10 cellular contexts compared by ENCODE assay signal in genomic region chr18:26103579-26103978, GRCh38. TPM values are rescaled to one million over a fixed set of nuclear protein-coding genes. Genes with fewer than 3 reads are reported as not detected.
A peak's percentile ranks its signal among the peaks of the same experiment; 100 is the strongest.
DNase-seq lines count a peak whose midpoint lies in the region; ATAC-seq and TF ChIP-seq lines count a peak whose summit lies in the region.
"Had no signal": no experiment of that assay in that cellular context is flagged by ENCODE, and none has a peak within 500 bp of the region (broad histone marks: within the 10 kb centered on the region; RNA-seq: fewer than 3 reads in every experiment).

No MANE protein-coding gene starts in this region.

- no peak overlapping the region for H3K4me3 ChIP-seq in CD4-positive, alpha-beta memory T cell (ENCODE audit: low read length in 2 of 2)
- H3K4me3 ChIP-seq in lower lobe of right lung (no peak overlapping the region), coronary artery (no peak overlapping the region)

- peak; percentile 7 to 46 (median 12) for DNase-seq in CD4-positive, alpha-beta memory T cell
- peak; percentile 31 for DNase-seq in KBM-7
- peak; percentile 46 for DNase-seq in activated T-cell treated with anti-CD3 and anti-CD28 coated beads, Interleukin-2, amount 50 U/mL, for 24 hours
- no peak for DNase-seq in lower lobe of right lung
- no peak for DNase-seq in coronary artery (ENCODE audit: low spot score)
- no peak for DNase-seq in NCI-H1694 treated with DMSO at 0.1 percent for 48 hours (lab: John Stamatoyannopoulos, UW)
- DNase-seq in NCI-H1105 treated with DMSO at 0.1 percent for 48 hours (lab: John Stamatoyannopoulos, UW): no peak
- DNase-seq: aorta had no signal

- CTCF ChIA-PET in CD4-positive, alpha-beta memory T cell (lab: Charles Lee; ENCODE audit: partially characterized antibody): interaction anchor here (0.7 to 1.4 kb wide), 4 partner anchors 19 to 128 kb away, joined by 3 read pairs; no protein-coding TSS in a partner anchor

- H3K4me1 Mint-ChIP-seq in CD4-positive, alpha-beta memory T cell: no peaks in the 10 kb centered on the region
- H3K4me1 Mint-ChIP-seq in activated T-cell treated with anti-CD3 and anti-CD28 coated beads, Interleukin-2, amount 50 U/mL, for 24 hours (ENCODE audit: low read depth): no peaks in the 10 kb centered on the region
- H3K4me1 Mint-ChIP-seq: immature natural killer cell had no signal

- peak; percentile 11 for TF ChIP-seq CTCF in lower lobe of right lung (IDR thresholded peaks at IDR 0.05)
- no peak for TF ChIP-seq CTCF in coronary artery (IDR thresholded peaks at IDR 0.05)

- no peak overlapping the region for H3K27ac ChIP-seq in CD4-positive, alpha-beta memory T cell (ENCODE audit: low read depth, low read length)
- H3K27ac ChIP-seq in lower lobe of right lung: no peak overlapping the region
- H3K27ac ChIP-seq in coronary artery: no peak overlapping the region

- H3K36me3 Mint-ChIP-seq in CD4-positive, alpha-beta memory T cell: no peaks in the 10 kb centered on the region
- no peaks in the 10 kb centered on the region for H3K36me3 Mint-ChIP-seq in activated T-cell treated with anti-CD3 and anti-CD28 coated beads, Interleukin-2, amount 50 U/mL, for 24 hours (ENCODE audit: low read depth)
- H3K36me3 Mint-ChIP-seq: immature natural killer cell had no signal

- no peaks in the 10 kb centered on the region for H3K27me3 Mint-ChIP-seq in CD4-positive, alpha-beta memory T cell
- no peaks in the 10 kb centered on the region for H3K27me3 Mint-ChIP-seq in activated T-cell treated with anti-CD3 and anti-CD28 coated beads, Interleukin-2, amount 50 U/mL, for 24 hours

- H3K9me3 ChIP-seq in CD4-positive, alpha-beta memory T cell (ENCODE audit: control insufficient read depth in 1 of 2, low read length in 2 of 2): no peaks in the 10 kb centered on the region
- no peaks in the 10 kb centered on the region for H3K9me3 ChIP-seq in lower lobe of right lung

- H3K9me3 Mint-ChIP-seq in CD4-positive, alpha-beta memory T cell: no peaks in the 10 kb centered on the region
- no peaks in the 10 kb centered on the region for H3K9me3 Mint-ChIP-seq in activated T-cell treated with anti-CD3 and anti-CD28 coated beads, Interleukin-2, amount 50 U/mL, for 24 hours

- no peak overlapping the region for H3K27ac Mint-ChIP-seq in CD4-positive, alpha-beta memory T cell
- H3K27ac Mint-ChIP-seq in activated T-cell treated with anti-CD3 and anti-CD28 coated beads, Interleukin-2, amount 50 U/mL, for 24 hours: no peak overlapping the region
- H3K27ac Mint-ChIP-seq: immature natural killer cell had no signal

- peak; percentile 73 to 75 for ATAC-seq in lower lobe of right lung
- no peak for ATAC-seq in HG02852 (IDR thresholded peaks at IDR 0.05; ENCODE audit: unreplicated experiment)

- no peaks in the 10 kb centered on the region for H3K27me3 ChIP-seq in CD4-positive, alpha-beta memory T cell (ENCODE audit: insufficient read depth, low read length)
- H3K27me3 ChIP-seq in lower lobe of right lung (ENCODE audit: low read depth): no peaks in the 10 kb centered on the region

- in situ Hi-C loops in KBM-7 (cut with MboI; ENCODE audit: low pct_unique_long_range_greater_than_20kb, low sequenced_read_pairs): no loop called here

- intact Hi-C loops in CD4-positive, alpha-beta memory T cell (cut with micrococcal nuclease): no loop called here
- intact Hi-C loops in lower lobe of right lung (cut with DNase I): no loop called here

- no peaks in the 10 kb centered on the region for H3K36me3 ChIP-seq in CD4-positive, alpha-beta memory T cell (ENCODE audit: insufficient read depth, low read length)
- H3K36me3 ChIP-seq in lower lobe of right lung: no peaks in the 10 kb centered on the region

- POLR2A ChIA-PET in CD4-positive, alpha-beta memory T cell (lab: Charles Lee; ENCODE audit: partially characterized antibody): no interaction called here

- no peaks in the 10 kb centered on the region for H3K4me1 ChIP-seq in CD4-positive, alpha-beta memory T cell (ENCODE audit: insufficient read depth, low read length)
- H3K4me1 ChIP-seq in lower lobe of right lung: no peaks in the 10 kb centered on the region

- H3K4me3 Mint-ChIP-seq in CD4-positive, alpha-beta memory T cell: no peak overlapping the region
- no peak overlapping the region for H3K4me3 Mint-ChIP-seq in activated T-cell treated with anti-CD3 and anti-CD28 coated beads, Interleukin-2, amount 50 U/mL, for 24 hours
- H3K4me3 Mint-ChIP-seq: immature natural killer cell had no signal

RNA-seq across cellular contexts. Expression of gene SS18, which starts 13.2 kb away (rescaled TPM):
- 10 to 100 TPM; 78.7 to 79.3 TPM for total RNA-seq in CD4-positive, alpha-beta memory T cell
- 10 to 100 TPM; 34.5 to 39.2 TPM for polyA plus RNA-seq in CD4-positive, alpha-beta memory T cell
- 57.1 TPM for total RNA-seq in lower lobe of right lung

RNA-seq across cellular contexts. Expression of gene PSMA8, which starts 30.1 kb away (rescaled TPM):
- under 1 TPM; 0.67 to 0.75 TPM for total RNA-seq in CD4-positive, alpha-beta memory T cell
- polyA plus RNA-seq in CD4-positive, alpha-beta memory T cell: 1 to 10 TPM; 1.7 to 4.9 TPM
- total RNA-seq in lower lobe of right lung: not detected
- total RNA-seq: aorta had no signal
- polyA plus RNA-seq: aorta had no signal

Comparison
In these comparisons a context has a peak if more than half of its experiments do, and no peak if none do; other contexts are left out.
1. DNase-seq: peak in CD4-positive, alpha-beta memory T cell (5 of 5), KBM-7 (single experiment) and activated T-cell treated with anti-CD3 and anti-CD28 coated beads, Interleukin-2, amount 50 U/mL, for 24 hours (single experiment); none in lower lobe of right lung (single experiment), coronary artery (single experiment), NCI-H1694 treated with DMSO at 0.1 percent for 48 hours (single experiment) and NCI-H1105 treated with DMSO at 0.1 percent for 48 hours (single experiment).